In genomic region chr17:9322298-9322697, GRCh38 we compare ENCODE assay signal across 1 cellular context.
TF ChIP-seq lines count a peak whose summit lies in the region.

No MANE protein-coding gene starts in this region.

TF ChIP-seq in A549, 52 proteins besides CTCF, POLR2A, EP300 and RAD21 (continued from another document):
- TF ChIP-seq, protein P1, sequence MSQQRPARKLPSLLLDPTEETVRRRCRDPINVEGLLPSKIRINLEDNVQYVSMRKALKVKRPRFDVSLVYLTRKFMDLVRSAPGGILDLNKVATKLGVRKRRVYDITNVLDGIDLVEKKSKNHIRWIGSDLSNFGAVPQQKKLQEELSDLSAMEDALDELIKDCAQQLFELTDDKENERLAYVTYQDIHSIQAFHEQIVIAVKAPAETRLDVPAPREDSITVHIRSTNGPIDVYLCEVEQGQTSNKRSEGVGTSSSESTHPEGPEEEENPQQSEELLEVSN (IDR thresholded peaks at IDR 0.05; ENCODE audit: borderline replicate concordance, low read depth): no peak
